Comparison of ENCODE assay signal across 12 cellular contexts in genomic region chr1:110617116-110617515, GRCh38. TPM values are rescaled to one million over a fixed set of nuclear protein-coding genes. Genes with fewer than 3 reads are reported as not detected.
DNase-seq lines count a peak whose midpoint lies in the region; ATAC-seq lines count a peak whose summit lies in the region.
"Had no signal": no experiment of that assay in that cellular context is flagged by ENCODE, and none has a peak within 500 bp of the region (broad histone marks: within the 10 kb centered on the region; RNA-seq: fewer than 3 reads in every experiment).

No MANE protein-coding gene starts in this region.

- peaks cover 12% of the 10 kb centered on the region for H3K36me3 Mint-ChIP-seq in activated CD4-positive, alpha-beta T cell treated with anti-CD3 and anti-CD28 coated beads, Interleukin-2, amount 10 ng/mL, durations not matched to agents 7 days and 5 days (ENCODE audit: low read depth)
- no peaks in the 10 kb centered on the region for H3K36me3 Mint-ChIP-seq in activated CD4-positive, alpha-beta T cell treated with anti-CD3 and anti-CD28 coated beads for 36 hours (ENCODE audit: low read depth)
- peaks cover 4% of the 10 kb centered on the region for H3K36me3 Mint-ChIP-seq in CD4-positive, CD25-positive, alpha-beta regulatory T cell
- peaks cover 7% of the 10 kb centered on the region for H3K36me3 Mint-ChIP-seq in T-helper 17 cell (ENCODE audit: low read depth)

- POLR2A ChIA-PET in activated CD4-positive, alpha-beta T cell treated with anti-CD3 and anti-CD28 coated beads, Interleukin-2, amount 10 ng/mL, durations not matched to agents 7 days and 5 days (lab: Charles Lee), result no interaction called here
- POLR2A ChIA-PET in activated CD4-positive, alpha-beta T cell treated with anti-CD3 and anti-CD28 coated beads for 36 hours (lab: Charles Lee), result no interaction called here

- no peak for ATAC-seq in activated CD4-positive, alpha-beta T cell treated with anti-CD3 and anti-CD28 coated beads for 36 hours
- ATAC-seq in CD4-positive, CD25-positive, alpha-beta regulatory T cell (ENCODE audit: low read depth in 2 of 2), result no peak
- no peak for ATAC-seq in T-helper 17 cell

- no peaks in the 10 kb centered on the region for H3K27me3 ChIP-seq in CD4-positive, CD25-positive, alpha-beta regulatory T cell (ENCODE audit: control insufficient read depth, insufficient read depth, low read length)

- DNase-seq in activated CD4-positive, alpha-beta T cell treated with anti-CD3 and anti-CD28 coated beads, Interleukin-2, amount 10 ng/mL, durations not matched to agents 7 days and 5 days, result no peak
- no peak for DNase-seq in activated CD4-positive, alpha-beta T cell treated with anti-CD3 and anti-CD28 coated beads for 36 hours
- no peak for DNase-seq in CD4-positive, CD25-positive, alpha-beta regulatory T cell
- DNase-seq in T-helper 17 cell, result no peak
- peak; percentile 35 for DNase-seq in mesenteric fat pad (ENCODE audit: low spot score)
- no peak for DNase-seq in 8988T
- no peak for DNase-seq in activated T-cell treated with anti-CD3 and anti-CD28 coated beads for 4 hours
- DNase-seq in NCI-H526 treated with DMSO at 0.1 percent for 48 hours (lab: John Stamatoyannopoulos, UW), result no peak
- DNase-seq: Kasumi-1; NCI-H187; NK-92 treated with Interleukin-12 subunit alpha and Interleukin-12 subunit beta, amount 100 ng/mL, for 24 hours had no signal

- H3K4me1 Mint-ChIP-seq in activated CD4-positive, alpha-beta T cell treated with anti-CD3 and anti-CD28 coated beads, Interleukin-2, amount 10 ng/mL, durations not matched to agents 7 days and 5 days, result peaks cover 56% of the 10 kb centered on the region
- peaks cover 26% of the 10 kb centered on the region for H3K4me1 Mint-ChIP-seq in activated CD4-positive, alpha-beta T cell treated with anti-CD3 and anti-CD28 coated beads for 36 hours
- peaks cover 26 to 48% (median 37%) of the 10 kb centered on the region in 4 donors for H3K4me1 Mint-ChIP-seq in CD4-positive, CD25-positive, alpha-beta regulatory T cell
- H3K4me1 Mint-ChIP-seq in T-helper 17 cell, result peaks cover 38% of the 10 kb centered on the region

- CTCF ChIA-PET in activated CD4-positive, alpha-beta T cell treated with anti-CD3 and anti-CD28 coated beads, Interleukin-2, amount 10 ng/mL, durations not matched to agents 7 days and 5 days (lab: Charles Lee), result interaction anchor here (0.5 to 5.6 kb wide), 10 partner anchors 11 to 183 kb away, joined by 3 to 77 read pairs (median 4); partner anchors contain the start of gene KCNA2
- CTCF ChIA-PET in activated CD4-positive, alpha-beta T cell treated with anti-CD3 and anti-CD28 coated beads for 36 hours (lab: Charles Lee), result interaction anchor here (0.6 to 5.2 kb wide), 12 partner anchors 9 to 212 kb away, joined by 3 to 119 read pairs (median 5); partner anchors contain the start of gene KCNA2

- H3K36me3 ChIP-seq in CD4-positive, CD25-positive, alpha-beta regulatory T cell (ENCODE audit: control insufficient read depth, insufficient read depth, low read length), result no peaks in the 10 kb centered on the region

- H3K4me1 ChIP-seq in CD4-positive, CD25-positive, alpha-beta regulatory T cell (ENCODE audit: control insufficient read depth, insufficient read depth, low read length, poor library complexity, severe bottlenecking), result peaks cover 26% of the 10 kb centered on the region

- no peak overlapping the region for H3K4me3 Mint-ChIP-seq in activated CD4-positive, alpha-beta T cell treated with anti-CD3 and anti-CD28 coated beads, Interleukin-2, amount 10 ng/mL, durations not matched to agents 7 days and 5 days
- no peak overlapping the region for H3K4me3 Mint-ChIP-seq in activated CD4-positive, alpha-beta T cell treated with anti-CD3 and anti-CD28 coated beads for 36 hours
- peak overlapping the region in 2 of 4 donors; percentile 47 to 68 for H3K4me3 Mint-ChIP-seq in CD4-positive, CD25-positive, alpha-beta regulatory T cell
- H3K4me3 Mint-ChIP-seq in T-helper 17 cell, result no peak overlapping the region

- no peaks in the 10 kb centered on the region for H3K27me3 Mint-ChIP-seq in activated CD4-positive, alpha-beta T cell treated with anti-CD3 and anti-CD28 coated beads, Interleukin-2, amount 10 ng/mL, durations not matched to agents 7 days and 5 days
- no peaks in the 10 kb centered on the region for H3K27me3 Mint-ChIP-seq in activated CD4-positive, alpha-beta T cell treated with anti-CD3 and anti-CD28 coated beads for 36 hours
- peaks cover 5% of the 10 kb centered on the region for H3K27me3 Mint-ChIP-seq in CD4-positive, CD25-positive, alpha-beta regulatory T cell
- H3K27me3 Mint-ChIP-seq in T-helper 17 cell, result no peaks in the 10 kb centered on the region

- H3K4me3 ChIP-seq in CD4-positive, CD25-positive, alpha-beta regulatory T cell (ENCODE audit: low read depth, low read length), result no peak overlapping the region

- intact Hi-C loops in activated CD4-positive, alpha-beta T cell treated with anti-CD3 and anti-CD28 coated beads for 36 hours (cut with DNase I, micrococcal nuclease), result loop anchor here (5.0 kb wide), 1 partner anchor 375 kb away; no protein-coding TSS in a partner anchor

- peak overlapping the region; percentile 50 for H3K27ac Mint-ChIP-seq in activated CD4-positive, alpha-beta T cell treated with anti-CD3 and anti-CD28 coated beads, Interleukin-2, amount 10 ng/mL, durations not matched to agents 7 days and 5 days
- H3K27ac Mint-ChIP-seq in activated CD4-positive, alpha-beta T cell treated with anti-CD3 and anti-CD28 coated beads for 36 hours, result no peak overlapping the region
- peak overlapping the region; percentile 47 to 84 (median 74) for H3K27ac Mint-ChIP-seq in CD4-positive, CD25-positive, alpha-beta regulatory T cell
- peak overlapping the region; percentile 65 for H3K27ac Mint-ChIP-seq in T-helper 17 cell

- no peak overlapping the region for H3K27ac ChIP-seq in CD4-positive, CD25-positive, alpha-beta regulatory T cell (ENCODE audit: insufficient read depth, low read length, poor library complexity, severe bottlenecking)

- H3K9me3 Mint-ChIP-seq in activated CD4-positive, alpha-beta T cell treated with anti-CD3 and anti-CD28 coated beads, Interleukin-2, amount 10 ng/mL, durations not matched to agents 7 days and 5 days, result no peaks in the 10 kb centered on the region
- no peaks in the 10 kb centered on the region for H3K9me3 Mint-ChIP-seq in activated CD4-positive, alpha-beta T cell treated with anti-CD3 and anti-CD28 coated beads for 36 hours (ENCODE audit: low read depth)
- peaks cover 0 to 2% (median 0%) of the 10 kb centered on the region in 7 donors for H3K9me3 Mint-ChIP-seq in CD4-positive, CD25-positive, alpha-beta regulatory T cell

- H3K9me3 ChIP-seq in CD4-positive, CD25-positive, alpha-beta regulatory T cell (ENCODE audit: control insufficient read depth in 2 of 2, low read length in 2 of 2), result no peaks in the 10 kb centered on the region
- no peaks in the 10 kb centered on the region for H3K9me3 ChIP-seq in T-helper 17 cell (ENCODE audit: control insufficient read depth, low read length, poor library complexity, severe bottlenecking)

RNA-seq across cellular contexts. Expression of gene KCNA2, which starts 11.0 kb away (rescaled TPM):
- 1 to 10 TPM; 3.5 to 3.9 TPM for total RNA-seq in activated CD4-positive, alpha-beta T cell treated with anti-CD3 and anti-CD28 coated beads, Interleukin-2, amount 10 ng/mL, durations not matched to agents 7 days and 5 days
- under 1 TPM; 0.25 to 0.37 TPM for total RNA-seq in activated CD4-positive, alpha-beta T cell treated with anti-CD3 and anti-CD28 coated beads for 36 hours
- total RNA-seq in CD4-positive, CD25-positive, alpha-beta regulatory T cell, result 5.8 TPM
- 1 to 10 TPM in 1 of 4 donors, under 1 TPM in 3; 0.50 to 1.5 (median 0.62) TPM for polyA plus RNA-seq in CD4-positive, CD25-positive, alpha-beta regulatory T cell
- total RNA-seq in T-helper 17 cell (1 to 10 TPM; 3.1 to 3.9 TPM), mesenteric fat pad (1.5 TPM)
- total RNA-seq: HT-29 had no signal

RNA-seq across cellular contexts. Expression of gene KCNA3, which starts 57.6 kb away (rescaled TPM):
- total RNA-seq in activated CD4-positive, alpha-beta T cell treated with anti-CD3 and anti-CD28 coated beads, Interleukin-2, amount 10 ng/mL, durations not matched to agents 7 days and 5 days, result 10 to 100 TPM; 67.0 to 73.3 TPM
- 10 to 100 TPM; 20.0 to 20.5 TPM for total RNA-seq in activated CD4-positive, alpha-beta T cell treated with anti-CD3 and anti-CD28 coated beads for 36 hours
- 120 TPM for total RNA-seq in CD4-positive, CD25-positive, alpha-beta regulatory T cell
- polyA plus RNA-seq in CD4-positive, CD25-positive, alpha-beta regulatory T cell, result 10 to 100 TPM; 61.6 to 87.5 (median 84.9) TPM
- total RNA-seq in T-helper 17 cell (100 to 1,000 TPM; 114 to 115 TPM), mesenteric fat pad (0.90 TPM)
- total RNA-seq: HT-29 had no signal

Comparison
In these comparisons a context has a peak if more than half of its experiments do, and no peak if none do; other contexts are left out.
1. RNA of gene KCNA3, which starts 57.6 kb away (total RNA-seq): 120 TPM in CD4-positive, CD25-positive, alpha-beta regulatory T cell (single experiment), 114 to 115 TPM in T-helper 17 cell, 67.0 to 73.3 TPM in activated CD4-positive, alpha-beta T cell treated with anti-CD3 and anti-CD28 coated beads, Interleukin-2, amount 10 ng/mL, durations not matched to agents 7 days and 5 days and 20.0 to 20.5 TPM in activated CD4-positive, alpha-beta T cell treated with anti-CD3 and anti-CD28 coated beads for 36 hours; 0.90 TPM in mesenteric fat pad (single experiment); every median in the first group is over 10 times any median in the second.